ENCODE assay signal across 29 cellular contexts in the genomic region with DNA sequence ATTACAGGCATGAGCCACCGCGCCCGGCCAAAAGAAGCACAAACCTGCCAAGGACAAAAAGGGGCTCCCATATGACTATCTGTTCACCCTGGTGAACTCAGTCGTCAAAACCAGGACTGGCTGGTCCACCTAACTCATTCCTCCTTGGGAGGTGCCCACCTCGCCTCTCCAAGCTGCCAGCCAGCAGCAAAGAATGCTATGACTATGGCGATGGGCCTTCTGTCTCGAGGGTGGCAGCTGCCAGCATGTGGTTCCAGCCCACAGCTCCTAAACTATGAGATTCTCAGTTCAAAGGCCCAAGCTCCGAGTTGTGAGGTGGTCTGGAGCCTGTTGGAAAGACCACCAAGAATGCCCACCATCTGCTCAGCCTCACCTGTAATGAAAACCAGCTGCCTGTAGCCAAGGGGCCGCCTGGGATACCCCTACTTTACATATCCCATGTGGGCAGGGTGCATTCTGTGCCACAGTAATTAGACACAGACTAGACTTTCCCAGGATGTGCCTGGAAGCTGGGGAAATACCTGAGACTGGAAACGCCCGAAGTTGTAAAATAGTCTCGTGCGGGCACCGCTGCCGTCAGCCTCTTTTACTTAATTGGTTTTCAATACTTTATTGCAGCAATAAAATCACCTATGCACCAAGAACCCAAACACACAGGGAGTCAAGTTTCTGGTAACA.
A peak's percentile ranks its signal among the peaks of the same experiment; 100 is the strongest.
DNase-seq lines count a peak whose midpoint lies in the region; ATAC-seq and TF ChIP-seq lines count a peak whose summit lies in the region.
"Had no signal": no experiment of that assay in that cellular context is flagged by ENCODE, and none has a peak within 500 bp of the region (broad histone marks: within the 10 kb centered on the region; RNA-seq: fewer than 3 reads in every experiment).

No MANE protein-coding gene starts in this region.

- DNase-seq in NCI-H748 (lab: John Stamatoyannopoulos, UW; ENCODE audit: unreplicated experiment) (peak; percentile 7), NCI-H748 treated with DMSO at 0.1 percent for 48 hours (lab: John Stamatoyannopoulos, UW) (no peak), left cardiac atrium (peak; percentile 10), nephron progenitor cell (no peak), tibial artery (no peak), Calu3 (no peak), BE2C (no peak)
- DNase-seq: 8988T; activated CD4-positive, alpha-beta T cell treated with anti-CD3 and anti-CD28 coated beads, Interleukin-2, amount 10 ng/mL, durations not matched to agents 7 days and 5 days; AML-193; cerebellar nuclear complex; DND-41; effector CD4-positive, alpha-beta T cell; GM23248; mesenchymal stem cell; NCI-H1092; NCI-H1930; NCI-H446 treated with DMSO at 0.1 percent for 48 hours; stimulated activated CD4-positive, alpha-beta T cell treated with anti-CD3 and anti-CD28 coated beads, Interleukin-4, amount 100 ng/mL, for 1 hour; stimulated activated naive CD4-positive, alpha-beta T cell; T-helper 17 cell; thyroid gland had no signal

- CTCF ChIA-PET in Calu3 (lab: Charles Lee), result no interaction called here

- H3K4me1 ChIP-seq in tibial artery, result peaks cover 0 to 100% (median 86%) of the 10 kb centered on the region in 4 donors
- peaks cover 8% of the 10 kb centered on the region for H3K4me1 ChIP-seq in BE2C

- BruUV-seq in Calu3 (replicated peaks; lab: Mats Ljungman, UMichigan), result no TSS peak

- H3K4me3 ChIP-seq in tibial artery, result no peak overlapping the region
- H3K4me3 ChIP-seq in BE2C (ENCODE audit: low read depth, low read length), result no peak overlapping the region
- H3K4me3 ChIP-seq: gastroesophageal sphincter, GM12878, GM23248, SK-N-MC, thyroid gland had no signal

- H3K27ac ChIP-seq in tibial artery, result peak overlapping the region; percentile 85 to 90
- H3K27ac ChIP-seq: GM23248, SK-N-MC had no signal

- H3K36me3 Mint-ChIP-seq in nephron progenitor cell (ENCODE audit: low read depth), result peaks cover 72% of the 10 kb centered on the region
- H3K36me3 Mint-ChIP-seq in Calu3 (ENCODE audit: insufficient read depth, unreplicated experiment), result peaks cover 6% of the 10 kb centered on the region
- H3K36me3 Mint-ChIP-seq: activated naive CD8-positive, alpha-beta T cell had no signal

- H3K9me3 ChIP-seq in tibial artery (no peaks in the 10 kb centered on the region), BE2C (no peaks in the 10 kb centered on the region)
- H3K9me3 ChIP-seq: gastroesophageal sphincter, thyroid gland had no signal

- intact Hi-C loops in left cardiac atrium (cut with DNase I) (no loop called here), tibial artery (cut with DNase I; ENCODE audit: low total_unique reads) (no loop called here), Calu3 (cut with micrococcal nuclease; ENCODE audit: unreplicated experiment) (no loop called here)

- H3K27me3 Mint-ChIP-seq in nephron progenitor cell (ENCODE audit: low read depth, poor library complexity), result no peaks in the 10 kb centered on the region
- H3K27me3 Mint-ChIP-seq in Calu3 (ENCODE audit: unreplicated experiment), result no peaks in the 10 kb centered on the region

- H3K36me3 ChIP-seq in tibial artery, result no peaks in the 10 kb centered on the region
- peaks cover 24% of the 10 kb centered on the region for H3K36me3 ChIP-seq in BE2C
- H3K36me3 ChIP-seq: thyroid gland had no signal

- H3K27ac Mint-ChIP-seq in nephron progenitor cell (peak overlapping the region; percentile 78), Calu3 (ENCODE audit: unreplicated experiment) (no peak overlapping the region)
- H3K27ac Mint-ChIP-seq: activated CD4-positive, alpha-beta T cell treated with anti-CD3 and anti-CD28 coated beads, Interleukin-2, amount 10 ng/mL, durations not matched to agents 7 days and 5 days; activated naive CD8-positive, alpha-beta T cell; activated T-helper 1 cell treated with anti-CD3 and anti-CD28 coated beads, Interleukin-12 subunit alpha, Interleukin-12 subunit beta, Interleukin-2, Interleukin-4 antibody, amounts not matched to agents 30 ng/mL and 10 ng/mL and 1 ng/mL, durations not matched to agents 14 hours and 24 hours and 36 hours; nephron; T-helper 17 cell had no signal

- no peak for TF ChIP-seq CTCF in nephron progenitor cell (IDR thresholded peaks at IDR 0.05)
- no peak for TF ChIP-seq CTCF in tibial artery (IDR thresholded peaks at IDR 0.05)
- TF ChIP-seq CTCF in Calu3 (IDR thresholded peaks at IDR 0.05; ENCODE audit: unreplicated experiment), result no peak
- TF ChIP-seq CTCF in BE2C (IDR thresholded peaks at IDR 0.05; ENCODE audit: low read depth, low read length), result no peak

- H3K4me3 Mint-ChIP-seq in nephron progenitor cell (no peak overlapping the region), Calu3 (ENCODE audit: low read depth, unreplicated experiment) (no peak overlapping the region)
- H3K4me3 Mint-ChIP-seq: activated CD4-positive, alpha-beta T cell treated with anti-CD3 and anti-CD28 coated beads, Interleukin-2, amount 10 ng/mL, durations not matched to agents 7 days and 5 days; activated naive CD8-positive, alpha-beta T cell; activated T-helper 1 cell treated with anti-CD3 and anti-CD28 coated beads, Interleukin-12 subunit alpha, Interleukin-12 subunit beta, Interleukin-2, Interleukin-4 antibody, amounts not matched to agents 30 ng/mL and 10 ng/mL and 1 ng/mL, durations not matched to agents 14 hours and 24 hours and 36 hours; nephron; T-helper 17 cell had no signal

- H3K27me3 ChIP-seq in tibial artery (no peaks in the 10 kb centered on the region), BE2C (no peaks in the 10 kb centered on the region)
- H3K27me3 ChIP-seq: gastroesophageal sphincter, thyroid gland had no signal

- peaks cover 69% of the 10 kb centered on the region for H3K4me1 Mint-ChIP-seq in nephron progenitor cell
- H3K4me1 Mint-ChIP-seq in Calu3 (ENCODE audit: low read depth, unreplicated experiment), result peaks cover 18% of the 10 kb centered on the region
- H3K4me1 Mint-ChIP-seq: T-helper 17 cell had no signal

- ATAC-seq in left cardiac atrium, result no peak
- ATAC-seq in GM18873 (IDR thresholded peaks at IDR 0.05; ENCODE audit: low FRiP score, unreplicated experiment), result no peak
- ATAC-seq: gastroesophageal sphincter, GM12878, T-helper 17 cell had no signal

- H3K9me3 Mint-ChIP-seq in nephron progenitor cell (no peaks in the 10 kb centered on the region), Calu3 (ENCODE audit: low read depth, unreplicated experiment) (no peaks in the 10 kb centered on the region)
- H3K9me3 Mint-ChIP-seq: activated CD4-positive, alpha-beta T cell treated with anti-CD3 and anti-CD28 coated beads, Interleukin-2, amount 10 ng/mL, durations not matched to agents 7 days and 5 days; activated T-helper 1 cell treated with anti-CD3 and anti-CD28 coated beads, Interleukin-12 subunit alpha, Interleukin-12 subunit beta, Interleukin-2, Interleukin-4 antibody, amounts not matched to agents 30 ng/mL and 10 ng/mL and 1 ng/mL, durations not matched to agents 14 hours and 24 hours and 36 hours; nephron had no signal

Comparison
In these comparisons a context has a peak if more than half of its experiments do, and no peak if none do; other contexts are left out.
1. DNase-seq: peak in NCI-H748 (single experiment) and left cardiac atrium (single experiment); none in NCI-H748 treated with DMSO at 0.1 percent for 48 hours (single experiment), nephron progenitor cell (single experiment), tibial artery (0 of 2), Calu3 (single experiment) and BE2C (single experiment).